17 cellular contexts compared by ENCODE assay signal in genomic region chr20:49985617-49986016, GRCh38. TPM values are rescaled to one million over a fixed set of nuclear protein-coding genes. Genes with fewer than 3 reads are reported as not detected.
DNase-seq lines count a peak whose midpoint lies in the region; ATAC-seq, FAIRE-seq and TF ChIP-seq lines count a peak whose summit lies in the region.
"Had no signal": no experiment of that assay in that cellular context is flagged by ENCODE, and none has a peak within 500 bp of the region (broad histone marks: within the 10 kb centered on the region; RNA-seq: fewer than 3 reads in every experiment).

No MANE protein-coding gene starts in this region.

- peaks cover 57% of the 10 kb centered on the region for H3F3A ChIP-seq in GM23248 (ENCODE audit: insufficient read depth)

- H3K4me3 ChIP-seq in GM23248 (peak overlapping the region; percentile 88), WI38 (ENCODE audit: low read depth, low read length) (peak overlapping the region; percentile 87), kidney (ENCODE audit: low read length in 2 of 2) (peak overlapping the region in 1 of 2 donors; percentile 63), spleen (peak overlapping the region in 7 of 8 donors; percentile 42 to 70 (median 51))
- H3K4me3 ChIP-seq: colonic mucosa had no signal

- no peak for DNase-seq in GM23248
- no peak for DNase-seq in kidney
- DNase-seq in spleen: no peak
- DNase-seq in DMS79 (lab: John Stamatoyannopoulos, UW): no peak
- DNase-seq in activated CD4-positive, alpha-beta T cell treated with anti-CD3 and anti-CD28 coated beads, Interleukin-2, amount 50 U/mL, for 1 hour: no peak
- DNase-seq in NCI-H1105 treated with DMSO at 0.1 percent for 48 hours (lab: John Stamatoyannopoulos, UW): no peak
- DNase-seq: activated naive CD4-positive, alpha-beta T cell treated with Interleukin-2 at 50 U/mL for 16 hours; colonic mucosa; NCI-H2081; PC-3; stimulated activated CD4-positive, alpha-beta T cell treated with anti-CD3 and anti-CD28 coated beads, Interleukin-2, amount 100 ng/mL, for 24 hours had no signal

- H3K9me2 ChIP-seq in GM23248 (ENCODE audit: insufficient read depth): no peaks in the 10 kb centered on the region

- H3K9me3 ChIP-seq in GM23248 (ENCODE audit: low read depth) (no peaks in the 10 kb centered on the region), kidney (ENCODE audit: control insufficient read depth in 1 of 2, low read length in 2 of 2) (no peaks in the 10 kb centered on the region), spleen (no peaks in the 10 kb centered on the region)
- H3K9me3 ChIP-seq: colonic mucosa, neutrophil had no signal

- H3K4me1 ChIP-seq in GM23248 (ENCODE audit: insufficient read depth) (peaks cover 65% of the 10 kb centered on the region), kidney (ENCODE audit: control insufficient read depth in 1 of 2, insufficient read depth in 1 of 2, low read depth in 1 of 2, low read length in 2 of 2) (peaks cover 0 to 7% of the 10 kb centered on the region in 2 donors), spleen (peaks cover 9 to 85% (median 55%) of the 10 kb centered on the region in 6 donors)

- TF ChIP-seq POLR2A in spleen (IDR thresholded peaks at IDR 0.05): no peak

- FAIRE-seq in kidney (lab: Jason Lieb, UNC): no peak
- FAIRE-seq: frontal cortex, keratinocyte had no signal

- TF ChIP-seq CTCF in WI38 (IDR thresholded peaks at IDR 0.05; ENCODE audit: low read depth, low read length) (no peak), kidney (IDR thresholded peaks at IDR 0.05; ENCODE audit: borderline replicate concordance, extremely low read depth, insufficient read depth) (no peak), spleen (IDR thresholded peaks at IDR 0.05 in 8 of 11, conservative IDR thresholded peaks at IDR 0.05 in 3 of 11) (no peak)

- H3K79me2 ChIP-seq in GM23248 (ENCODE audit: insufficient read depth): peaks cover 47% of the 10 kb centered on the region

- 11 to 13% methylated on average over 9 to 13 of the region's 13 CpGs for WGBS in GM23248 (ENCODE audit: low coverage in 1 of 2, low lambda C conversion rate in 2 of 2, missing lambda C conversion rate in 2 of 2), 2 experiments
- WGBS in spleen, 5 donors: 79 to 87% (median 85%) methylated on average over 11 to 13 of the region's 13 CpGs

- no peaks in the 10 kb centered on the region for H3K27me3 ChIP-seq in GM23248 (replicated peaks; ENCODE audit: insufficient read depth)
- H3K27me3 ChIP-seq in spleen (replicated peaks in 1 of 7): peaks cover 0 to 17% (median 0%) of the 10 kb centered on the region in 7 donors
- H3K27me3 ChIP-seq: colonic mucosa had no signal

- H4K20me1 ChIP-seq in GM23248 (ENCODE audit: insufficient read depth): no peaks in the 10 kb centered on the region

- H3K9ac ChIP-seq in GM23248 (peak overlapping the region; percentile 96), kidney (ENCODE audit: low read length in 2 of 2) (no peak overlapping the region)

- intact Hi-C loops in kidney (cut with DNase I) (no loop called here), spleen (cut with DNase I; ENCODE audit: low total_unique reads) (no loop called here)

- in situ Hi-C loops in GM23248 (cut with MboI): no loop called here

- H3K27ac ChIP-seq in GM23248 (peak overlapping the region; percentile 89), kidney (ENCODE audit: low read depth in 2 of 2, low read length in 2 of 2) (peak overlapping the region; percentile 2 to 4), spleen (peak overlapping the region in 6 of 8 donors; percentile 15 to 83 (median 78))
- H3K27ac ChIP-seq: colonic mucosa, neutrophil had no signal

- H3K4me2 ChIP-seq in GM23248 (ENCODE audit: unreplicated experiment): peak overlapping the region; percentile 95

- no peak overlapping the region for H2AFZ ChIP-seq in GM23248

- H3K36me3 ChIP-seq in GM23248 (ENCODE audit: low read depth) (no peaks in the 10 kb centered on the region; the same call in 1 of the 2 replicates), kidney (ENCODE audit: control insufficient read depth in 1 of 2, insufficient read depth in 2 of 2, low read length in 2 of 2) (no peaks in the 10 kb centered on the region), spleen (peaks cover 0 to 13% (median 0%) of the 10 kb centered on the region in 6 donors)
- H3K36me3 ChIP-seq: colonic mucosa, neutrophil had no signal

- no peak for ATAC-seq in HG03039 (IDR thresholded peaks at IDR 0.05; ENCODE audit: unreplicated experiment)
- ATAC-seq: PC-3; stimulated activated effector memory CD8-positive, alpha-beta T cell treated with anti-CD3 and anti-CD28 coated beads, Interleukin-12 subunit alpha, Interleukin-12 subunit beta, amount 100 ng/mL, for 72 hours had no signal

RNA-seq across cellular contexts. Expression of gene SNAI1, which starts 2.8 kb away (rescaled TPM):
- 2.4 and 7.6 TPM in 2 replicates for total RNA-seq in GM23248 (2014; rRNA removed; shearing (Covaris generic))
- polyA plus RNA-seq in GM23248 (2016; fragmentation: Nextera tagmentation; extraction: Ambion mirVana): 13.4 and 15.7 TPM in 2 replicates
- total RNA-seq in kidney: 3.7 TPM
- 4.5 TPM for polyA plus RNA-seq in kidney (ENCODE audit: insufficient read depth, low read depth, low replicate concordance)
- total RNA-seq in spleen: 10 to 100 TPM in 2 of 7 donors, 1 to 10 TPM in 5; 2.1 to 10.5 (median 8.3) TPM
- polyA plus RNA-seq in spleen: 1 to 10 TPM; 1.3 to 2.4 (median 1.7) TPM
- total RNA-seq: frontal cortex had no signal
- polyA plus RNA-seq: keratinocyte had no signal

RNA-seq across cellular contexts. Expression of gene RNF114, which starts 49.4 kb away (rescaled TPM):
- total RNA-seq in GM23248 (2014; rRNA removed; shearing (Covaris generic)): 69.6 and 96.0 TPM in 2 replicates
- polyA plus RNA-seq in GM23248 (2016; fragmentation: Nextera tagmentation; extraction: Ambion mirVana) (70.4 and 72.7 TPM in 2 replicates), kidney (ENCODE audit: insufficient read depth, low read depth, low replicate concordance) (70.7 TPM), spleen (10 to 100 TPM; 35.5 to 62.0 (median 37.6) TPM)
- total RNA-seq in kidney (89.2 TPM), spleen (100 to 1,000 TPM in 6 of 7 donors, 10 to 100 TPM in 1; 96.5 to 246 (median 113) TPM)

Comparison
In these comparisons a context has a peak if more than half of its experiments do, and no peak if none do; other contexts are left out.
1. H3K27ac ChIP-seq: peak in every context shown above with its lines; median percentile 89 in GM23248; 78 in spleen; 3 in kidney.